29 cellular contexts compared by ENCODE assay signal in the genomic region with DNA sequence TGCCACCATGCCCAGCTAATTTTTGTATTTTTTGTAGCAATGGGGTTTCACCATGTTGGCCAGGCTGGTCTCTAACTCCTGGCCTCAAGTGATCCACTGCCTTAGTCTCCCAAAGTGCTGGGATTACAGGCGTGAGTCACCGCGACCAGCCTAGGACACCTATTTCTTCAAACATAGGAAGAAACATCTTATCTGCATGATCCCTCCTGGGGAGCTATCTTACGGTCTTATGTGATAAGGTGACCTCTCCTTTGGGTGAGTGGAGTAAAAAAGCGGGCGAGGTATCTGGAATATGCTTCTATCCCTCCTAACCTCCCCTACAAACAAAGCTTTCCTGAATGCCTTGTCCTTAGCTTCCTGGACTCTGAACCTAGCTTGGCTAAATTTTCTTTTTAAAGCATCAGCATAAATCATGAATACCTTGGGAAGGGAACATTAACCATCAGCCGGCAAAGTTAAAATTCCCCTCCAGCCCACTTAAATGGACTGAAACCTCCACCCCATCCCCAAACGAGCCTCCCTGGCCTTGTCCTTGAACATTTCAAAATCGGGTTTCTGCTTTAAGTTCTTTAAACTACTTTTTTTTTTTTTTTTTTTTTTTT. TPM values are rescaled to one million over a fixed set of nuclear protein-coding genes. Genes with fewer than 3 reads are reported as not detected.
DNase-seq lines count a peak whose midpoint lies in the region; ATAC-seq, FAIRE-seq and TF ChIP-seq lines count a peak whose summit lies in the region.
"Had no signal": no experiment of that assay in that cellular context is flagged by ENCODE, and none has a peak within 500 bp of the region (broad histone marks: within the 10 kb centered on the region; RNA-seq: fewer than 3 reads in every experiment).

No MANE protein-coding gene starts in this region.

- CTCF ChIA-PET in K562 (lab: Yijun Ruan, JAX; ENCODE audit: low intra/inter-chr PET ratio) = no interaction called here
- CTCF ChIA-PET in activated CD8-positive, alpha-beta T cell treated with anti-CD3 and anti-CD28 coated beads for 36 hours (lab: Charles Lee) = interaction anchor here (0.8 to 1.6 kb wide), 5 partner anchors 10 to 82 kb away, joined by 3 to 4 read pairs (median 3); no protein-coding TSS in a partner anchor

- peak overlapping the region; percentile 21 for H3K27ac Mint-ChIP-seq in stimulated activated naive CD8-positive, alpha-beta T cell treated with anti-CD3 and anti-CD28 coated beads, Interleukin-15, Interleukin-2, amounts not matched to agents 100 ng/mL and 50 ng/mL, for 24 hours
- no peak overlapping the region for H3K27ac Mint-ChIP-seq in stimulated activated naive CD8-positive, alpha-beta T cell treated with anti-CD3 and anti-CD28 coated beads, Interleukin-15, amount 100 ng/mL, for 72 hours
- peak overlapping the region; percentile 88 to 94 (median 90) for H3K27ac Mint-ChIP-seq in nephron
- no peak overlapping the region for H3K27ac Mint-ChIP-seq in activated CD8-positive, alpha-beta T cell treated with anti-CD3 and anti-CD28 coated beads for 36 hours
- H3K27ac Mint-ChIP-seq: CD4-positive, alpha-beta memory T cell had no signal

- WGBS in K562 (ENCODE audit: insufficient coverage, low coverage, missing lambda C conversion rate) = 6% methylated on average over 9 of the region's 9 CpGs

- POLR2A ChIA-PET in K562 (lab: Yijun Ruan, JAX) = interaction anchor here (0.6 to 2.9 kb wide), 5 partner anchors 8 to 1243 kb away, joined by 3 to 12 read pairs (median 4); a partner anchor contains a TSS
- POLR2A ChIA-PET in activated CD8-positive, alpha-beta T cell treated with anti-CD3 and anti-CD28 coated beads for 36 hours (lab: Charles Lee) = no interaction called here

- H3K9me1 ChIP-seq in K562 (ENCODE audit: control insufficient read depth, insufficient read depth, low read length) = peaks cover 5% of the 10 kb centered on the region

- H3K4me1 ChIP-seq in K562 (replicated peaks in 1 of 2; ENCODE audit: control insufficient read depth in 2 of 2, insufficient read depth in 2 of 2, low read length in 2 of 2) = peaks cover 33 to 45% of the 10 kb centered on the region in 2 experiments
- peaks cover 30% of the 10 kb centered on the region for H3K4me1 ChIP-seq in vagina

- in situ Hi-C loops in K562 (cut with MboI) = no loop called here

- H3K36me3 ChIP-seq in K562 (ENCODE audit: control insufficient read depth, insufficient read depth, low read length) (peaks cover 28% of the 10 kb centered on the region; the same call in 2 of the 3 replicates), vagina (no peaks in the 10 kb centered on the region)

- intact Hi-C loops in K562 (cut with micrococcal nuclease) = no loop called here
- intact Hi-C loops in vagina (cut with DNase I) = no loop called here
- intact Hi-C loops in activated CD8-positive, alpha-beta T cell treated with anti-CD3 and anti-CD28 coated beads for 36 hours (cut with micrococcal nuclease) = loop anchor here (10.0 kb wide), 1 partner anchor 78 kb away; no protein-coding TSS in a partner anchor

- no TSS peak for BruUV-seq in K562 (replicated peaks; lab: Mats Ljungman, UMichigan)

- no peaks in the 10 kb centered on the region for H3K4me1 Mint-ChIP-seq in stimulated activated naive CD8-positive, alpha-beta T cell treated with anti-CD3 and anti-CD28 coated beads, Interleukin-15, Interleukin-2, amounts not matched to agents 100 ng/mL and 50 ng/mL, for 24 hours (ENCODE audit: low read depth)
- no peaks in the 10 kb centered on the region for H3K4me1 Mint-ChIP-seq in stimulated activated naive CD8-positive, alpha-beta T cell treated with anti-CD3 and anti-CD28 coated beads, Interleukin-15, amount 100 ng/mL, for 72 hours
- peaks cover 39% of the 10 kb centered on the region for H3K4me1 Mint-ChIP-seq in nephron
- H3K4me1 Mint-ChIP-seq in activated CD8-positive, alpha-beta T cell treated with anti-CD3 and anti-CD28 coated beads for 36 hours (ENCODE audit: low read depth) = no peaks in the 10 kb centered on the region
- H3K4me1 Mint-ChIP-seq: CD4-positive, alpha-beta memory T cell had no signal

- TF ChIP-seq POLR2A in K562 (conservative IDR thresholded peaks at IDR 0.05) (no peak), vagina (IDR thresholded peaks at IDR 0.05) (no peak)

- H3K4me3 Mint-ChIP-seq in stimulated activated naive CD8-positive, alpha-beta T cell treated with anti-CD3 and anti-CD28 coated beads, Interleukin-15, Interleukin-2, amounts not matched to agents 100 ng/mL and 50 ng/mL, for 24 hours = no peak overlapping the region
- H3K4me3 Mint-ChIP-seq in stimulated activated naive CD8-positive, alpha-beta T cell treated with anti-CD3 and anti-CD28 coated beads, Interleukin-15, amount 100 ng/mL, for 72 hours = no peak overlapping the region
- H3K4me3 Mint-ChIP-seq in nephron = no peak overlapping the region
- H3K4me3 Mint-ChIP-seq in activated CD8-positive, alpha-beta T cell treated with anti-CD3 and anti-CD28 coated beads for 36 hours = no peak overlapping the region
- H3K4me3 Mint-ChIP-seq: CD4-positive, alpha-beta memory T cell had no signal

- peaks cover 86% of the 10 kb centered on the region for H3K79me2 ChIP-seq in K562 (ENCODE audit: control insufficient read depth, insufficient read depth, low read length)

- FAIRE-seq in K562 (lab: Jason Lieb, UNC) = peak; percentile 93
- FAIRE-seq in GM19239 (lab: Jason Lieb, UNC) = no peak
- FAIRE-seq: GM12878 had no signal

- no peak overlapping the region for H3K4me3 ChIP-seq in K562
- H3K4me3 ChIP-seq in vagina = no peak overlapping the region
- H3K4me3 ChIP-seq: GM12878 had no signal

- TF ChIP-seq RAD21 in K562 (CRISPR knock-in tag; conservative IDR thresholded peaks at IDR 0.05 in 1 of 2, IDR thresholded peaks at IDR 0.05 in 1 of 2) = no peak

- H3K4me2 ChIP-seq in K562 (ENCODE audit: insufficient read depth, low read length) = peak overlapping the region; percentile 34
- H3K4me2 ChIP-seq: SK-N-SH had no signal

- peaks cover 34% of the 10 kb centered on the region; the same call in 1 of the 2 replicates for H4K20me1 ChIP-seq in K562 (replicated peaks; ENCODE audit: control insufficient read depth, insufficient read depth, low read length)

- no peak overlapping the region; a peak in 1 of 4 replicates for H3K9ac ChIP-seq in K562 (ENCODE audit: insufficient read depth in 1 of 2, low read depth in 2 of 2, low read length in 2 of 2)
- H3K9ac ChIP-seq: SK-N-SH had no signal

- no peaks in the 10 kb centered on the region for H3K27me3 Mint-ChIP-seq in stimulated activated naive CD8-positive, alpha-beta T cell treated with anti-CD3 and anti-CD28 coated beads, Interleukin-15, Interleukin-2, amounts not matched to agents 100 ng/mL and 50 ng/mL, for 24 hours
- H3K27me3 Mint-ChIP-seq in stimulated activated naive CD8-positive, alpha-beta T cell treated with anti-CD3 and anti-CD28 coated beads, Interleukin-15, amount 100 ng/mL, for 72 hours = no peaks in the 10 kb centered on the region
- H3K27me3 Mint-ChIP-seq in nephron (ENCODE audit: low read depth) = peaks cover 13% of the 10 kb centered on the region
- no peaks in the 10 kb centered on the region for H3K27me3 Mint-ChIP-seq in activated CD8-positive, alpha-beta T cell treated with anti-CD3 and anti-CD28 coated beads for 36 hours
- H3K27me3 Mint-ChIP-seq: CD4-positive, alpha-beta memory T cell had no signal

- no peaks in the 10 kb centered on the region; a peak in 1 of 5 replicates for H3K27me3 ChIP-seq in K562 (ENCODE audit: control insufficient read depth in 2 of 2, insufficient read depth in 2 of 2, low read length in 2 of 2)
- no peaks in the 10 kb centered on the region for H3K27me3 ChIP-seq in vagina

- no peaks in the 10 kb centered on the region for H3K9me3 Mint-ChIP-seq in stimulated activated naive CD8-positive, alpha-beta T cell treated with anti-CD3 and anti-CD28 coated beads, Interleukin-15, Interleukin-2, amounts not matched to agents 100 ng/mL and 50 ng/mL, for 24 hours
- no peaks in the 10 kb centered on the region for H3K9me3 Mint-ChIP-seq in stimulated activated naive CD8-positive, alpha-beta T cell treated with anti-CD3 and anti-CD28 coated beads, Interleukin-15, amount 100 ng/mL, for 72 hours
- H3K9me3 Mint-ChIP-seq in nephron = no peaks in the 10 kb centered on the region
- no peaks in the 10 kb centered on the region for H3K9me3 Mint-ChIP-seq in activated CD8-positive, alpha-beta T cell treated with anti-CD3 and anti-CD28 coated beads for 36 hours

- H3K9me3 ChIP-seq in K562 (replicated peaks; ENCODE audit: control insufficient read depth, insufficient read depth, low read depth, low read length) (no peaks in the 10 kb centered on the region), vagina (no peaks in the 10 kb centered on the region)
- H3K9me3 ChIP-seq: SK-N-SH had no signal

- peak; percentile 61 for TF ChIP-seq EP300 in K562 (IDR thresholded peaks at IDR 0.05; ENCODE audit: low read length)

- no peak for ATAC-seq in stimulated activated naive CD8-positive, alpha-beta T cell treated with anti-CD3 and anti-CD28 coated beads, Interleukin-15, amount 100 ng/mL, for 72 hours
- ATAC-seq in K562 = peak; percentile 28
- ATAC-seq in activated CD8-positive, alpha-beta T cell treated with anti-CD3 and anti-CD28 coated beads for 36 hours = no peak
- no peak for ATAC-seq in HG03520 (IDR thresholded peaks at IDR 0.05; ENCODE audit: unreplicated experiment)
- ATAC-seq: GM12878, HCT116 had no signal

- 0 out of 3 replicates have a peak overlapping the region, but pooled peaks have one; percentile 43 for H3K27ac ChIP-seq in K562 (ENCODE audit: extremely low read depth, low read depth, low read length)
- peak overlapping the region; percentile 53 for H3K27ac ChIP-seq in vagina

- no peaks in the 10 kb centered on the region for H3K36me3 Mint-ChIP-seq in stimulated activated naive CD8-positive, alpha-beta T cell treated with anti-CD3 and anti-CD28 coated beads, Interleukin-15, Interleukin-2, amounts not matched to agents 100 ng/mL and 50 ng/mL, for 24 hours (ENCODE audit: low read depth)
- no peaks in the 10 kb centered on the region for H3K36me3 Mint-ChIP-seq in nephron (ENCODE audit: low read depth)
- no peaks in the 10 kb centered on the region for H3K36me3 Mint-ChIP-seq in activated CD8-positive, alpha-beta T cell treated with anti-CD3 and anti-CD28 coated beads for 36 hours (ENCODE audit: low read depth)
- H3K36me3 Mint-ChIP-seq: CD4-positive, alpha-beta memory T cell had no signal

- TF ChIP-seq CTCF in K562 (IDR thresholded peaks at IDR 0.05 in 2 of 3, conservative IDR thresholded peaks at IDR 0.05 in 1 of 3; ENCODE audit: insufficient read depth in 2 of 3, low read depth in 1 of 3, low read length in 3 of 3) (no peak), nephron (IDR thresholded peaks at IDR 0.05; ENCODE audit: unreplicated experiment in 3 of 3) (no peak), vagina (IDR thresholded peaks at IDR 0.05) (no peak)
- TF ChIP-seq CTCF in activated CD8-positive, alpha-beta T cell treated with anti-CD3 and anti-CD28 coated beads for 36 hours (IDR thresholded peaks at IDR 0.05) = no peak

- DNase-seq in stimulated activated naive CD8-positive, alpha-beta T cell treated with anti-CD3 and anti-CD28 coated beads, Interleukin-15, amount 100 ng/mL, for 72 hours = no peak
- DNase-seq in K562 (ENCODE audit: extremely low read depth in 1 of 4, low spot score in 3 of 4) (peak; percentile 52 to 84 (median 78)), vagina (ENCODE audit: extremely low spot score in 2 of 2) (no peak), GM19239 (ENCODE audit: insufficient read length, low spot score) (no peak)
- no peak for DNase-seq in activated CD8-positive, alpha-beta T cell treated with anti-CD3 and anti-CD28 coated beads for 36 hours
- DNase-seq: C1 segment of cervical spinal cord; CD4-positive, alpha-beta memory T cell; COR-L47; DMS79; EL; GDM1; KBM-7; MV-4-11; NCI-H1105; NCI-H1436 treated with DMSO at 0.1 percent for 48 hours; NCI-H187 treated with DMSO at 0.1 percent for 48 hours; NCI-H2171 treated with DMSO at 0.1 percent for 48 hours; NCI-H524; NCI-H774; SK-N-SH had no signal

- H2AFZ ChIP-seq in K562 (ENCODE audit: low read depth, low read length) = no peak overlapping the region

RNA-seq across cellular contexts. Expression of a gene that starts 24.5 kb away (rescaled TPM):
- 220 and 451 TPM in 2 replicates for total RNA-seq in K562 (2011; cell fraction: chromatin; rRNA removed; ENCODE audit: low replicate concordance)
- 258 and 278 TPM in 2 replicates for total RNA-seq in K562 (2011; cell fraction: nucleolus; rRNA removed)
- total RNA-seq in K562 (2011; cell fraction: nucleoplasm; rRNA removed) = 187 and 217 TPM in 2 replicates
- total RNA-seq in K562 (2014; rRNA removed) = 22.3 and 28.3 TPM in 2 replicates
- 9.2 and 15.5 TPM in 2 replicates for total RNA-seq in K562 (2014; rRNA removed; fragmentation: Illumina TruSeq; extraction: Trizol)
- total RNA-seq in K562 (2015; rRNA removed; fragmentation: Illumina TruSeq; extraction: Trizol) = 12.8 and 13.3 TPM in 2 replicates
- total RNA-seq in K562 (2021) = 43.3 and 46.1 TPM in 2 replicates
- polyA plus RNA-seq in K562 (2011; rRNA removed) = 48.8 and 65.1 TPM in 2 replicates
- polyA plus RNA-seq in K562 (2011; cell fraction: cytosol; rRNA removed) = 23.4 and 24.4 TPM in 2 replicates
- polyA plus RNA-seq in K562 (2011; cell fraction: nucleus; rRNA removed) = 468 and 642 TPM in 2 replicates
- polyA plus RNA-seq in K562 (2012) = 23.3 and 29.2 TPM in 2 replicates
- polyA plus RNA-seq in K562 (2014; fragmentation: Illumina TruSeq; extraction: Trizol) = 21.4 and 23.4 TPM in 2 replicates
- polyA plus RNA-seq in K562 (2014; fragmentation: Nextera tagmentation; extraction: Ambion mirVana) = 1 to 10 TPM; 3.3 to 3.8 TPM
- polyA plus RNA-seq in K562 (2014; rRNA removed) = 62.7 and 66.4 TPM in 2 replicates
- polyA minus RNA-seq in K562 (2011; rRNA and poly(A)+ RNA removed) = 12.5 and 15.4 TPM in 2 replicates
- 15.8 and 20.2 TPM in 2 replicates for polyA minus RNA-seq in K562 (2011; cell fraction: cytosol; rRNA and poly(A)+ RNA removed)
- 65.3 and 73.8 TPM in 2 replicates for polyA minus RNA-seq in K562 (2011; cell fraction: nucleus; rRNA and poly(A)+ RNA removed)
- total RNA-seq in vagina = 38.1 TPM
- total RNA-seq in activated CD8-positive, alpha-beta T cell treated with anti-CD3 and anti-CD28 coated beads for 36 hours = not detected
- total RNA-seq: A172; CD4-positive, alpha-beta memory T cell; GM12878; HT1080; LHCN-M2; MCF 10A had no signal

Comparison
In these comparisons a context has a peak if more than half of its experiments do, and no peak if none do; other contexts are left out.
1. H3K27ac Mint-ChIP-seq: peak in stimulated activated naive CD8-positive, alpha-beta T cell treated with anti-CD3 and anti-CD28 coated beads, Interleukin-15, Interleukin-2, amounts not matched to agents 100 ng/mL and 50 ng/mL, for 24 hours (single experiment) and nephron (3 of 3); none in stimulated activated naive CD8-positive, alpha-beta T cell treated with anti-CD3 and anti-CD28 coated beads, Interleukin-15, amount 100 ng/mL, for 72 hours (0 of 2) and activated CD8-positive, alpha-beta T cell treated with anti-CD3 and anti-CD28 coated beads for 36 hours (single experiment).
2. DNase-seq: peak in K562 (4 of 4); none in stimulated activated naive CD8-positive, alpha-beta T cell treated with anti-CD3 and anti-CD28 coated beads, Interleukin-15, amount 100 ng/mL, for 72 hours (0 of 2), vagina (0 of 2), activated CD8-positive, alpha-beta T cell treated with anti-CD3 and anti-CD28 coated beads for 36 hours (single experiment) and GM19239 (single experiment).
3. RNA of a gene that starts 24.5 kb away (total RNA-seq): 38.1 TPM in vagina (single experiment) and 9.2 to 451 TPM in K562; not detected in activated CD8-positive, alpha-beta T cell treated with anti-CD3 and anti-CD28 coated beads for 36 hours; every median in the first group is over 10 times any median in the second.